Comparison of ENCODE assay signal across 26 cellular contexts in genomic region chr18:39648616-39649015, GRCh38.
"Had no signal": no experiment of that assay in that cellular context is flagged by ENCODE, and none has a peak within 500 bp of the region (broad histone marks: within the 10 kb centered on the region; RNA-seq: fewer than 3 reads in every experiment).

No MANE protein-coding gene starts in this region.

- H3K4me3 ChIP-seq: adrenal gland, ascending aorta, esophagus muscularis mucosa, hepatocyte, right lobe of liver, skin epidermis, tibial artery had no signal

- FAIRE-seq: colon, endothelial cell of umbilical vein, frontal cortex had no signal

- ATAC-seq: activated CD4-positive, alpha-beta T cell treated with anti-CD3 and anti-CD28 coated beads for 36 hours; activated naive CD4-positive, alpha-beta T cell treated with anti-CD3 and anti-CD28 coated beads, Interleukin-2, amount 50 U/mL, for 72 hours; activated T-helper 17 cell treated with anti-CD3 and anti-CD28 coated beads, Interleukin-2, amount 50 U/mL, for 72 hours; left ventricle myocardium superior; right lobe of liver; stimulated activated naive CD8-positive, alpha-beta T cell treated with anti-CD3 and anti-CD28 coated beads, Interleukin-15, amount 100 ng/mL, for 72 hours had no signal

- H3K4me2 ChIP-seq: hepatocyte had no signal

- H3K4me1 ChIP-seq: adrenal gland, ascending aorta, esophagus muscularis mucosa, right lobe of liver, tibial artery had no signal

- H3K36me3 ChIP-seq: adrenal gland, ascending aorta, esophagus muscularis mucosa, right lobe of liver, tibial artery had no signal

- H3K9me3 ChIP-seq: adrenal gland, ascending aorta, esophagus muscularis mucosa, right lobe of liver, tibial artery had no signal

- H3K27ac ChIP-seq: adrenal gland, ascending aorta, esophagus muscularis mucosa, hepatocyte, right lobe of liver, skin epidermis, tibial artery had no signal

- H2AFZ ChIP-seq: hepatocyte had no signal

- DNase-seq: activated B cell treated with CpG ODN at 0.5 μM for 24 hours; activated CD4-positive, alpha-beta T cell treated with anti-CD3 and anti-CD28 coated beads for 36 hours; activated CD4-positive, alpha-beta T cell treated with anti-CD3 and anti-CD28 coated beads, Interleukin-2, amount 50 U/mL, for 4 hours; activated CD8-positive, alpha-beta memory T cell treated with anti-CD3 and anti-CD28 coated beads for 24 hours; activated CD8-positive, alpha-beta memory T cell treated with anti-CD3 and anti-CD28 coated beads, Interleukin-2, amount 50 U/mL, for 4 hours; activated T-cell treated with anti-CD3 and anti-CD28 coated beads, Interleukin-2, amount 50 U/mL, for 24 hours; adrenal gland; effector memory CD4-positive, alpha-beta T cell; glutamatergic neuron; immature natural killer cell; left ventricle myocardium superior; nucleus accumbens; right lobe of liver; stimulated activated CD4-positive, alpha-beta T cell treated with anti-CD3 and anti-CD28 coated beads, Interleukin-1b, Interleukin-23, amount 100 ng/mL, for 48 hours; stimulated activated naive CD8-positive, alpha-beta T cell treated with anti-CD3 and anti-CD28 coated beads, Interleukin-15, amount 100 ng/mL, for 72 hours; T1000; tibial artery had no signal

- H3K79me2 ChIP-seq: hepatocyte had no signal

- H3K27me3 ChIP-seq: adrenal gland, ascending aorta, esophagus muscularis mucosa, hepatocyte, right lobe of liver, tibial artery had no signal
